In the genomic region with DNA sequence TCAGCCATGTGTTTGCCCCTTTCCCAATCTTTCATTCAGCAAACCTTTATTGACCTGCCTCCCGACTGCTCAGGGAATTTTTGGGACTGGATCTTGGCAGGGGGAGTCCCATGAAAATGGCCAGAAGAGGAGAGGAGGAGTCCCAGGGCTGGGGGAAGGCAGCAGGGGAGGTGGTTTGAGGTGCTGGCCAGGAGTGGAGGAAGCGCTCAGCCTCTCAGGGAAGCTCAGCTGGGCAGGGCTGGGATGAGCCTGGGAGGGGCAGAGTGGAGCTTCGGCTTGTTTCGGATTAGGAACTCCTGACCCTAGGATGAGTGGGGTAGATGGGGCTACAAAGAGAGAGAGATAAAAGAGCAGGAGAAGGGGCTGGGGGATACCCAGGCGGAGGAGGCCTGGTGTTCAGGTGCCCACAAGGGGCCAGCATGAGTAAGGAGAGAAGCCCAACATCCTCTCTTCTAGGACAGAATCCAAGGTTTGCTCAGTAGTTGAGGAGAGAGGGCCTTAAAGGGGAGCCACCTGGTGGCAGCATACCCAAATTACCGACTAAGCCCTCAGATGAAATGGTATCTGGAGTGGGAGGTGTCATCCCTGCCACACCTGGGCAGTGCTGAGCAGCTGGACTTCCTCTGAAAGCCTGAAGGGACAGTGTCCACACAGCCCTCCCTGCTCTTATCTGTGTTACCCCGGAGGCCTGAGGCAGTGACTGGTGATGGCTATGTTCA, we compare ENCODE assay signal across 8 cellular contexts.
DNase-seq lines count a peak whose midpoint lies in the region; ATAC-seq and TF ChIP-seq lines count a peak whose summit lies in the region.

No MANE protein-coding gene starts in this region.

- no peak overlapping the region for H3K27ac Mint-ChIP-seq in neural crest cell (ENCODE audit: unreplicated experiment)

- DNase-seq in AG08396 (ENCODE audit: low spot score) (peak; percentile 61), GM12865 (ENCODE audit: low read depth) (peak; percentile 46), NCI-H345 (lab: John Stamatoyannopoulos, UW) (peak; percentile 79), brain microvascular endothelial cell (peak; percentile 17), neural crest cell (ENCODE audit: low read depth, low spot score) (no peak), NCI-H524 (lab: John Stamatoyannopoulos, UW) (no peak)
- no peak for DNase-seq in NK-92 treated with Interleukin-12 subunit alpha and Interleukin-12 subunit beta, amount 100 ng/mL, for 24 hours (lab: John Stamatoyannopoulos, UW)

- peaks cover 20% of the 10 kb centered on the region for H3K27me3 ChIP-seq in brain microvascular endothelial cell (replicated peaks)

- H3K27me3 Mint-ChIP-seq in neural crest cell (ENCODE audit: low read depth) = peaks cover 65% of the 10 kb centered on the region

- H3K4me1 Mint-ChIP-seq in neural crest cell = peaks cover 21% of the 10 kb centered on the region

- no peaks in the 10 kb centered on the region for H3K36me3 ChIP-seq in brain microvascular endothelial cell (replicated peaks)

- in situ Hi-C loops in brain microvascular endothelial cell (cut with HindIII; ENCODE audit: low pct_ligation_motif_present, low sequenced_read_pairs) = no loop called here

- no peak overlapping the region for H3K4me3 Mint-ChIP-seq in neural crest cell

- no peaks in the 10 kb centered on the region for H3K9me3 Mint-ChIP-seq in neural crest cell

- no peak for ATAC-seq in GM18520 (IDR thresholded peaks at IDR 0.05; ENCODE audit: unreplicated experiment)

- TF ChIP-seq CTCF in GM12865 (IDR thresholded peaks at IDR 0.05; ENCODE audit: insufficient read depth, low read depth, low read length, missing control alignments) = peak; percentile 47
- peak; percentile 63 for TF ChIP-seq CTCF in brain microvascular endothelial cell (IDR thresholded peaks at IDR 0.05; ENCODE audit: low read depth, low read length, missing control alignments)
- TF ChIP-seq CTCF in neural crest cell (conservative IDR thresholded peaks at IDR 0.05) = peak; percentile 55

- no peak overlapping the region for H3K27ac ChIP-seq in brain microvascular endothelial cell

- H3K36me3 Mint-ChIP-seq in neural crest cell (ENCODE audit: low read depth) = no peaks in the 10 kb centered on the region

- H3K4me3 ChIP-seq in GM12865 (ENCODE audit: low read depth, low read length) = no peak overlapping the region
- H3K4me3 ChIP-seq in brain microvascular endothelial cell (ENCODE audit: low read depth, low read length) = no peak overlapping the region

Comparison
In these comparisons a context has a peak if more than half of its experiments do, and no peak if none do; other contexts are left out.
1. DNase-seq: peak in AG08396 (single experiment), GM12865 (single experiment), NCI-H345 (single experiment) and brain microvascular endothelial cell (single experiment); none in neural crest cell (single experiment), NCI-H524 (0 of 2) and NK-92 treated with Interleukin-12 subunit alpha and Interleukin-12 subunit beta, amount 100 ng/mL, for 24 hours (single experiment).
2. Peak in every context shown above with its lines, with median percentiles within 50 percentile points of each other: CTCF ChIP-seq.